In genomic region chr2:102063948-102064678, GRCh38 we compare ENCODE assay signal across 8 cellular contexts.
A peak's percentile ranks its signal among the peaks of the same experiment; 100 is the strongest.
DNase-seq lines count a peak whose midpoint lies in the region; ATAC-seq, FAIRE-seq and TF ChIP-seq lines count a peak whose summit lies in the region.

No MANE protein-coding gene starts in this region.

- no peaks in the 10 kb centered on the region for H3K9me3 Mint-ChIP-seq in brain

- no peaks in the 10 kb centered on the region for H3K79me2 ChIP-seq in keratinocyte (ENCODE audit: control insufficient read depth, insufficient read depth, low read length)

- H3K4me3 Mint-ChIP-seq in brain, result peak overlapping the region in 1 of 5 experiments; percentile 18

- intact Hi-C loops in spleen (cut with DNase I; ENCODE audit: low total_unique reads), result no loop called here

- dilution Hi-C loops in keratinocyte (cut with MboI; ENCODE audit: extremely low pct_ligation_motif_present, low sequenced_read_pairs), result no loop called here

- DNase-seq in GDM1 (lab: John Stamatoyannopoulos, UW) (peak; percentile 72), NT2/D1 (ENCODE audit: low read depth, low spot score) (peak; percentile 42), keratinocyte (ENCODE audit: low read depth, low spot score) (peak; percentile 81), spleen (peak; percentile 86), NCI-H446 (lab: John Stamatoyannopoulos, UW) (no peak)
- no peak for DNase-seq in central memory CD4-positive, alpha-beta T cell

- peaks cover 4% of the 10 kb centered on the region for H3K27me3 Mint-ChIP-seq in brain

- no peak for ATAC-seq in GM21723 (IDR thresholded peaks at IDR 0.05; ENCODE audit: unreplicated experiment)

- TF ChIP-seq POLR2A in spleen (IDR thresholded peaks at IDR 0.05), result no peak

- H3K9me3 ChIP-seq in NT2/D1 (ENCODE audit: insufficient read depth, low read length) (peaks cover 10% of the 10 kb centered on the region; the same call in 1 of the 2 replicates), keratinocyte (ENCODE audit: control insufficient read depth, low read depth, low read length) (peaks cover 7% of the 10 kb centered on the region), spleen (no peaks in the 10 kb centered on the region)

- H3K4me3 ChIP-seq in NT2/D1 (ENCODE audit: insufficient read length, low read depth) (no peak overlapping the region), keratinocyte (ENCODE audit: control insufficient read depth in 2 of 3, extremely low read depth in 1 of 3, insufficient read depth in 2 of 3, low read depth in 1 of 3, low read length in 3 of 3) (peak overlapping the region in 1 of 3 experiments; percentile 10), spleen (peak overlapping the region in 1 of 8 donors; percentile 15)

- H3K36me3 ChIP-seq in NT2/D1 (ENCODE audit: insufficient read depth, insufficient read length, low read length) (no peaks in the 10 kb centered on the region), keratinocyte (ENCODE audit: control insufficient read depth in 2 of 2, extremely low read depth in 1 of 2, insufficient read depth in 2 of 2, low read length in 2 of 2) (no peaks in the 10 kb centered on the region), spleen (peaks cover 0 to 18% (median 0%) of the 10 kb centered on the region in 6 donors)

- H4K20me1 ChIP-seq in keratinocyte (ENCODE audit: control insufficient read depth, extremely low read depth, insufficient read depth, low read length), result no peaks in the 10 kb centered on the region

- H3K27ac Mint-ChIP-seq in brain, result peak overlapping the region in 4 of 5 experiments; percentile 4 to 90 (median 24)

- H3K4me1 Mint-ChIP-seq in brain, result peaks cover 48% of the 10 kb centered on the region

- H3K27me3 ChIP-seq in NT2/D1 (ENCODE audit: insufficient read depth, insufficient read length), result peaks cover 27% of the 10 kb centered on the region
- no peaks in the 10 kb centered on the region for H3K27me3 ChIP-seq in keratinocyte (ENCODE audit: control insufficient read depth, extremely low read depth, insufficient read depth, low read length)
- H3K27me3 ChIP-seq in spleen (replicated peaks in 1 of 7), result peaks cover 0 to 41% (median 0%) of the 10 kb centered on the region in 7 donors

- WGBS in spleen, 5 donors, result 23 to 33% (median 28%) methylated on average over 7 to 9 of the region's 9 CpGs

- peak overlapping the region; percentile 71 for H3K4me2 ChIP-seq in keratinocyte (ENCODE audit: control insufficient read depth, extremely low read depth, insufficient read depth, low read depth, low read length)

- peaks cover 26% of the 10 kb centered on the region for H3K4me1 ChIP-seq in NT2/D1 (ENCODE audit: insufficient read depth, insufficient read length)
- H3K4me1 ChIP-seq in keratinocyte (ENCODE audit: control insufficient read depth, extremely low read depth, insufficient read depth, low read length), result peaks cover 27% of the 10 kb centered on the region
- H3K4me1 ChIP-seq in spleen, result peaks cover 5 to 56% (median 30%) of the 10 kb centered on the region in 6 donors

- H3K27ac ChIP-seq in keratinocyte (ENCODE audit: control insufficient read depth, insufficient read depth, low read length) (peak overlapping the region; percentile 74), spleen (peak overlapping the region in 7 of 8 donors; percentile 86 to 91 (median 89))

- peak overlapping the region; percentile 79 for H2AFZ ChIP-seq in keratinocyte (ENCODE audit: control insufficient read depth, low read length)

- H3K9ac ChIP-seq in NT2/D1 (ENCODE audit: insufficient read length, low read depth), result peak overlapping the region; percentile 29
- peak overlapping the region; percentile 54 for H3K9ac ChIP-seq in keratinocyte (ENCODE audit: control insufficient read depth, extremely low read depth, insufficient read depth, low read length)

- FAIRE-seq in keratinocyte (lab: Jason Lieb, UNC), result peak; percentile 81

- no peaks in the 10 kb centered on the region for H3K36me3 Mint-ChIP-seq in brain

- TF ChIP-seq CTCF in brain (conservative IDR thresholded peaks at IDR 0.05) (no peak), keratinocyte (optimal IDR thresholded peaks at IDR 0.05 in 1 of 3, IDR thresholded peaks at IDR 0.05 in 1 of 3, conservative IDR thresholded peaks at IDR 0.05 in 1 of 3; ENCODE audit: extremely low read depth in 1 of 3, insufficient read depth in 2 of 3, low read length in 3 of 3) (no peak), spleen (IDR thresholded peaks at IDR 0.05 in 8 of 11, conservative IDR thresholded peaks at IDR 0.05 in 3 of 11) (no peak)

- H3K9me1 ChIP-seq in keratinocyte (ENCODE audit: control insufficient read depth, extremely low read depth, insufficient read depth, low read length), result no peaks in the 10 kb centered on the region

Comparison
In these comparisons a context has a peak if more than half of its experiments do, and no peak if none do; other contexts are left out.
1. DNase-seq: peak in GDM1 (single experiment), NT2/D1 (single experiment), keratinocyte (single experiment) and spleen (single experiment); none in NCI-H446 (0 of 2) and central memory CD4-positive, alpha-beta T cell (single experiment).